10 cellular contexts compared by ENCODE assay signal in genomic region chr12:24379038-24379437, GRCh38.
DNase-seq lines count a peak whose midpoint lies in the region; ATAC-seq, FAIRE-seq and TF ChIP-seq lines count a peak whose summit lies in the region.
"Had no signal": no experiment of that assay in that cellular context is flagged by ENCODE, and none has a peak within 500 bp of the region (broad histone marks: within the 10 kb centered on the region; RNA-seq: fewer than 3 reads in every experiment).

No MANE protein-coding gene starts in this region.

- H3K36me3 Mint-ChIP-seq in activated T-helper 17 cell treated with anti-CD3 and anti-CD28 coated beads, Interleukin-2, amount 50 U/mL, for 72 hours (ENCODE audit: low read depth) = no peaks in the 10 kb centered on the region

- TF ChIP-seq POLR2A in GM12891 (IDR thresholded peaks at IDR 0.05; ENCODE audit: low read depth, low read length) = no peak

- no peak overlapping the region for H3K27ac Mint-ChIP-seq in activated T-helper 17 cell treated with anti-CD3 and anti-CD28 coated beads, Interleukin-2, amount 50 U/mL, for 72 hours

- H3K27me3 Mint-ChIP-seq in activated T-helper 17 cell treated with anti-CD3 and anti-CD28 coated beads, Interleukin-2, amount 50 U/mL, for 72 hours = no peaks in the 10 kb centered on the region

- peaks cover 13% of the 10 kb centered on the region for H3K9me3 Mint-ChIP-seq in activated T-helper 17 cell treated with anti-CD3 and anti-CD28 coated beads, Interleukin-2, amount 50 U/mL, for 72 hours

- no peak for FAIRE-seq in GM12891 (lab: Jason Lieb, UNC)

- no peaks in the 10 kb centered on the region for H3K4me1 Mint-ChIP-seq in activated T-helper 17 cell treated with anti-CD3 and anti-CD28 coated beads, Interleukin-2, amount 50 U/mL, for 72 hours

- ATAC-seq in GM18858 (IDR thresholded peaks at IDR 0.05; ENCODE audit: unreplicated experiment) (peak; percentile 88), GM21737 (IDR thresholded peaks at IDR 0.05; ENCODE audit: unreplicated experiment) (peak; percentile 74), HG03342 (IDR thresholded peaks at IDR 0.05; ENCODE audit: unreplicated experiment) (peak; percentile 81)
- ATAC-seq in activated T-helper 17 cell treated with anti-CD3 and anti-CD28 coated beads, Interleukin-2, amount 50 U/mL, for 72 hours (replicated peaks) = no peak

- DNase-seq in germinal center (ENCODE audit: low spot score) (peak; percentile 45), AG08395 (ENCODE audit: low spot score) (no peak), GM12891 (ENCODE audit: insufficient read length, low spot score) (no peak)
- DNase-seq in activated naive CD4-positive, alpha-beta T cell treated with anti-CD3 and anti-CD28 coated beads, Interleukin-2, amount 50 U/mL, for 16 hours = no peak
- DNase-seq: activated T-cell treated with anti-CD3 and anti-CD28 coated beads, Interleukin-2, amount 50 U/mL, for 1 hour; NCI-H1436 had no signal

- no peak overlapping the region for H3K4me3 Mint-ChIP-seq in activated T-helper 17 cell treated with anti-CD3 and anti-CD28 coated beads, Interleukin-2, amount 50 U/mL, for 72 hours

TF ChIP-seq in GM12891, 5 proteins besides CTCF, POLR2A, EP300 and RAD21:
- TF ChIP-seq PAX5 (IDR thresholded peaks at IDR 0.05; ENCODE audit: insufficient read depth, low read length, severe bottlenecking) (no peak), TAF1 (IDR thresholded peaks at IDR 0.05; ENCODE audit: low read depth, low read length) (no peak), POLR2AphosphoS5 (IDR thresholded peaks at IDR 0.05; ENCODE audit: low read depth, low read length) (no peak), SPI1 (IDR thresholded peaks at IDR 0.05; ENCODE audit: low read depth, low read length) (no peak), POU2F2 (IDR thresholded peaks at IDR 0.05; ENCODE audit: low read depth, low read length) (no peak)
